In genomic region chrX:48737213-48737938, GRCh38 we compare ENCODE assay signal across 8 cellular contexts. TPM values are rescaled to one million over a fixed set of nuclear protein-coding genes. Genes with fewer than 3 reads are reported as not detected.
A peak's percentile ranks its signal among the peaks of the same experiment; 100 is the strongest.
DNase-seq lines count a peak whose midpoint lies in the region; ATAC-seq, FAIRE-seq and TF ChIP-seq lines count a peak whose summit lies in the region.

No MANE protein-coding gene starts in this region.

- H3K36me3 ChIP-seq in adipocyte (ENCODE audit: control insufficient read depth, insufficient read depth, low read length, severe bottlenecking) (no peaks in the 10 kb centered on the region), cardiac muscle cell (no peaks in the 10 kb centered on the region), pancreas (no peaks in the 10 kb centered on the region), tibial artery (no peaks in the 10 kb centered on the region)

- H3K4me3 ChIP-seq in GM12864 (ENCODE audit: low read depth, low read length) (peak overlapping the region; percentile 81), adipocyte (ENCODE audit: low read length) (peak overlapping the region; percentile 83), cardiac muscle cell (peak overlapping the region; percentile 58), pancreas (peak overlapping the region; percentile 16 to 50 (median 41)), tibial artery (peak overlapping the region; percentile 66 to 67)

- ATAC-seq in HG02678 (IDR thresholded peaks at IDR 0.05; ENCODE audit: unreplicated experiment) (peak; percentile 99), pancreas (peak; percentile 99 to 100 (median 100))

- H3K9ac ChIP-seq in adipocyte (ENCODE audit: low read length): peak overlapping the region; percentile 88

- H3K27me3 ChIP-seq in adipocyte (replicated peaks; ENCODE audit: control insufficient read depth, insufficient read depth, low read length) (no peaks in the 10 kb centered on the region), cardiac muscle cell (no peaks in the 10 kb centered on the region), pancreas (no peaks in the 10 kb centered on the region), tibial artery (no peaks in the 10 kb centered on the region)

- intact Hi-C loops in pancreas (cut with DNase I) (no loop called here), tibial artery (cut with DNase I; ENCODE audit: low total_unique reads) (loop anchor here (5.0 kb wide), 1 partner anchor 65 kb away; the partner anchor contains the start of gene HDAC6)

- H3K27ac ChIP-seq in cardiac muscle cell: peak overlapping the region; percentile 87
- peak overlapping the region; percentile 60 to 88 (median 75) for H3K27ac ChIP-seq in pancreas
- peak overlapping the region; percentile 85 to 92 for H3K27ac ChIP-seq in tibial artery

- no peaks in the 10 kb centered on the region for H3K9me3 ChIP-seq in adipocyte (ENCODE audit: control insufficient read depth, low read length)
- H3K9me3 ChIP-seq in cardiac muscle cell (ENCODE audit: low read depth): no peaks in the 10 kb centered on the region
- no peaks in the 10 kb centered on the region for H3K9me3 ChIP-seq in pancreas
- H3K9me3 ChIP-seq in tibial artery: no peaks in the 10 kb centered on the region

- FAIRE-seq in pancreas (lab: Jason Lieb, UNC): peak; percentile 92

- DNase-seq in GM12864 (ENCODE audit: low read depth) (peak; percentile 95), NCI-H1417 (lab: John Stamatoyannopoulos, UW) (peak; percentile 92 to 98 (median 94)), SW 1271 (lab: John Stamatoyannopoulos, UW) (peak; percentile 67 to 87), adipocyte (ENCODE audit: low read depth) (peak; percentile 95), cardiac muscle cell (ENCODE audit: low read depth in 1 of 2, low spot score in 1 of 2) (peak; percentile 94 to 98), pancreas (peak; percentile 79 to 93 (median 92)), tibial artery (peak; percentile 87 to 94)

- TF ChIP-seq CTCF in GM12864 (IDR thresholded peaks at IDR 0.05; ENCODE audit: low read depth, low read length, missing control alignments) (no peak), cardiac muscle cell (IDR thresholded peaks at IDR 0.05; ENCODE audit: low read depth, low read length) (no peak), pancreas (IDR thresholded peaks at IDR 0.05) (no peak), tibial artery (IDR thresholded peaks at IDR 0.05) (no peak)

- H3K4me1 ChIP-seq in adipocyte (ENCODE audit: control insufficient read depth, insufficient read depth, low read length) (peaks cover 4% of the 10 kb centered on the region), cardiac muscle cell (ENCODE audit: low read depth) (no peaks in the 10 kb centered on the region), pancreas (no peaks in the 10 kb centered on the region), tibial artery (peaks cover 0 to 5% (median 0%) of the 10 kb centered on the region in 4 donors)

- 1 to 39% methylated on average over 48 of the region's 48 CpGs for WGBS in pancreas, 2 donors

RNA-seq across cellular contexts. Expression of gene GLOD5, which starts 24.2 kb away (rescaled TPM):
- total RNA-seq in cardiac muscle cell (not detected in 2 replicates), pancreas (under 1 TPM in 2 of 6 donors, not detected in 4; 0.37 to 0.72 TPM)
- polyA plus RNA-seq in cardiac muscle cell (not detected in 2 replicates), pancreas (under 1 TPM; 0.57 to 0.99 TPM)

RNA-seq across cellular contexts. Expression of gene SUV39H1, which starts 40.8 kb away (rescaled TPM):
- 5.5 and 8.1 TPM in 2 replicates for total RNA-seq in cardiac muscle cell
- 6.7 and 6.9 TPM in 2 replicates for polyA plus RNA-seq in cardiac muscle cell
- total RNA-seq in pancreas: 1 to 10 TPM in 5 of 6 donors, under 1 TPM in 1; 0.88 to 2.6 (median 1.7) TPM
- 1 to 10 TPM; 1.9 to 2.8 TPM for polyA plus RNA-seq in pancreas

RNA-seq across cellular contexts. Expression of gene GATA1, which starts 49.0 kb away (rescaled TPM):
- not detected in 2 replicates for total RNA-seq in cardiac muscle cell
- 0.15 and 0.17 TPM in 2 replicates for polyA plus RNA-seq in cardiac muscle cell
- under 1 TPM in 1 of 6 donors, not detected in 5; 0.19 TPM for total RNA-seq in pancreas
- under 1 TPM in 1 of 2 donors, not detected in 1; 0.12 TPM for polyA plus RNA-seq in pancreas

RNA-seq across cellular contexts. Expression of gene WAS, which starts 53.8 kb away (rescaled TPM):
- total RNA-seq in cardiac muscle cell (1.9 TPM in 2 replicates), pancreas (1 to 10 TPM in 3 of 6 donors, under 1 TPM in 3; 0.39 to 7.5 (median 1.9) TPM)
- polyA plus RNA-seq in cardiac muscle cell (1.7 and 4.3 TPM in 2 replicates), pancreas (1 to 10 TPM in 1 of 2 donors, under 1 TPM in 1; 0.92 to 1.1 TPM)

Comparison
In these comparisons a context has a peak if more than half of its experiments do, and no peak if none do; other contexts are left out.
1. Peak in every context shown above with its lines: DNase-seq, ATAC-seq, H3K4me3 ChIP-seq and H3K27ac ChIP-seq.